ENCODE assay signal across 2 cellular contexts in genomic region chr4:143713556-143714289, GRCh38.
TF ChIP-seq lines count a peak whose summit lies in the region.

No MANE protein-coding gene starts in this region.

TF ChIP-seq in GM23338, 12 proteins besides CTCF, POLR2A, EP300 and RAD21:
- TF ChIP-seq ZNF331 (CRISPR knock-in tag; IDR thresholded peaks at IDR 0.05; ENCODE audit: low read depth): no peak
- no peak for TF ChIP-seq REST (IDR thresholded peaks at IDR 0.05; ENCODE audit: unreplicated experiment)
- no peak for TF ChIP-seq EZH2 (IDR thresholded peaks at IDR 0.05; ENCODE audit: low read depth, unreplicated experiment)
- TF ChIP-seq ZNF462 (CRISPR knock-in tag; IDR thresholded peaks at IDR 0.05): no peak
- no peak for TF ChIP-seq CREB1 (CRISPR knock-in tag; IDR thresholded peaks at IDR 0.05; ENCODE audit: low read depth)
- no peak for TF ChIP-seq EZH2phosphoT487 (IDR thresholded peaks at IDR 0.05; ENCODE audit: unreplicated experiment)
- TF ChIP-seq ETS1 (IDR thresholded peaks at IDR 0.05): no peak
- TF ChIP-seq POLR2AphosphoS5 (IDR thresholded peaks at IDR 0.05; ENCODE audit: low read depth): no peak
- no peak for TF ChIP-seq JUNB (IDR thresholded peaks at IDR 0.05; ENCODE audit: unreplicated experiment)
- no peak for TF ChIP-seq NANOG (IDR thresholded peaks at IDR 0.05; ENCODE audit: borderline replicate concordance)
- TF ChIP-seq STAT1 (IDR thresholded peaks at IDR 0.05; ENCODE audit: unreplicated experiment): no peak
- no peak for TF ChIP-seq ZNF114 (CRISPR knock-in tag; IDR thresholded peaks at IDR 0.05)

TF ChIP-seq in K562, 482 proteins besides CTCF, POLR2A, EP300 and RAD21:
- TF ChIP-seq U2AF2 (optimal IDR thresholded peaks at IDR 0.05; ENCODE audit: low read depth, low read length) (no peak), CEBPG (CRISPR knock-in tag; IDR thresholded peaks at IDR 0.05) (no peak), CEBPG (tag; conservative IDR thresholded peaks at IDR 0.05 in 1 of 2, IDR thresholded peaks at IDR 0.05 in 1 of 2) (peak in 1 of 2 experiments; percentile 35; a peak in 1 of 4 replicates), TRIM24 (IDR thresholded peaks at IDR 0.05) (peak; percentile 60 to 73; a peak in 2 of 4 replicates)
